9 cellular contexts compared by ENCODE assay signal in the genomic region with DNA sequence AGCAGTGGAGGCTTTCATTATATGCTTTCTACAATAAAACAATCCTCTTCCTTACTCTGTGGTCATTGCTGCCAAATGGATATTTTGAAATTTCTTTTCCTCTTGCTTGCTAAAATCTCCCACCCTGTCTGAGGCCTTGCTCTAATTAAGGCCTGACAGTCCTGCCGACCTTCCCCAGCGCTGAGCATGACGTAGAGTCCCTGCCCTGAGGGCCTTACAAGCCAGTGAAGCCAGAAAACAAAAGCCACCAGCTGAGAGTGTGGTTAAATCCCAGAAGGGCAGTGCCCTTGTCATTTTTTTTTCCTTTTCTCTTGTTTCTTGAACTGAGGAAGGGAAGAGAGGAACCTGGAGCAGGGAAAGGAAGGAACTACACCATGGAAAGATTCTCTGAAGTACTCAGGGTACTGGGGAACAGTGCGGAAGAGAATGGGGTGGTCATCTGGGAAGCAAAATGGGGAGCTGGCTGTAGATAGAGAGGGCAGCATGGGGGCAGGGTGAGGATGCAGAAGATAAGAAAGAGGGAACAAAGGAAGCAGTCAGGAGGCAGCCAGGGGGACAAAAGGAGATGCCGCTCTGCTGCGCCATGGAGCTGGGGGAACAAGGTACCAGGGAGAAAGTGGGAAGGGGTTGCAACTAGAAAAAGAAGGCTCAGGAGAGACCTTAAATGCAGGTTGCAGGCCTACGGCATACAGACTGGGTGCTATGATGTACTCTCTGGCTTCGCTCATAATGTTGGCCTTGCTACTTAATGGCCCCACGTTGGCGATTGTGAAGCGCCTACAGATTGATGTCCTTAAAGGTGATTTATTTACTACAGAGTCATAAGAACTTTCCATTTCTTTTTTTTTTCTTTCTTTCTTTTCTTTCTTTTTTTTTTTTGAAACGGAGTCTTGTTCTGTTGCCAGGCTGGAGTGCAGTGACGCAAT. TPM values are rescaled to one million over a fixed set of nuclear protein-coding genes. Genes with fewer than 3 reads are reported as not detected.
DNase-seq lines count a peak whose midpoint lies in the region; ATAC-seq and TF ChIP-seq lines count a peak whose summit lies in the region.
"Had no signal": no experiment of that assay in that cellular context is flagged by ENCODE, and none has a peak within 500 bp of the region (broad histone marks: within the 10 kb centered on the region; RNA-seq: fewer than 3 reads in every experiment).

No MANE protein-coding gene starts in this region.

- H3K9ac ChIP-seq in mesendoderm (ENCODE audit: low read length), result peak overlapping the region; percentile 49

- H3K27me3 ChIP-seq in right cardiac atrium (ENCODE audit: control insufficient read depth, insufficient read depth) (no peaks in the 10 kb centered on the region), left ventricle myocardium inferior (ENCODE audit: low read depth) (no peaks in the 10 kb centered on the region), mesendoderm (ENCODE audit: insufficient read depth, low read length, poor library complexity) (no peaks in the 10 kb centered on the region)

- H3K4me2 ChIP-seq in mesendoderm (ENCODE audit: low read length), result no peak overlapping the region

- WGBS in right cardiac atrium, result 87% methylated on average over 13 of the region's 13 CpGs
- WGBS in mesendoderm (ENCODE audit: extremely low coverage, insufficient coverage, low lambda C conversion rate), result no CpG with 5 or more reads among the region's 13 CpGs

- peak overlapping the region; percentile 33 for H3K18ac ChIP-seq in mesendoderm (ENCODE audit: low read length)

- H2BK5ac ChIP-seq in mesendoderm (ENCODE audit: low read length), result peak overlapping the region; percentile 85

- H4K8ac ChIP-seq in mesendoderm (ENCODE audit: low read depth, low read length), result no peak overlapping the region

- H2BK15ac ChIP-seq in mesendoderm (replicated peaks; ENCODE audit: low read depth), result no peak overlapping the region

- H3K23ac ChIP-seq in mesendoderm (ENCODE audit: low read length), result no peak overlapping the region

- no peak for TF ChIP-seq CTCF in left ventricle myocardium inferior (IDR thresholded peaks at IDR 0.05; ENCODE audit: borderline replicate concordance)

- ATAC-seq in right cardiac atrium, result peak; percentile 62 to 70
- ATAC-seq in HG03025 (IDR thresholded peaks at IDR 0.05; ENCODE audit: low FRiP score, unreplicated experiment), result no peak
- no peak for ATAC-seq in GM21576 (IDR thresholded peaks at IDR 0.05; ENCODE audit: unreplicated experiment)

- H3K4ac ChIP-seq in mesendoderm (ENCODE audit: low read depth, low read length), result peak overlapping the region; percentile 17

- no peaks in the 10 kb centered on the region for H3K79me1 ChIP-seq in mesendoderm (ENCODE audit: low read length)

- H2BK120ac ChIP-seq in mesendoderm (ENCODE audit: low read depth, low read length), result no peak overlapping the region

- H3K27ac ChIP-seq in right cardiac atrium (ENCODE audit: low read length) (peak overlapping the region; percentile 48), left ventricle myocardium inferior (replicated peaks) (no peak overlapping the region), mesendoderm (ENCODE audit: low read depth, low read length) (peak overlapping the region; percentile 79)

- no peaks in the 10 kb centered on the region for H3K79me2 ChIP-seq in mesendoderm (ENCODE audit: control insufficient read depth, insufficient read depth, low read length)

- H2AK5ac ChIP-seq in mesendoderm (ENCODE audit: low read length), result peak overlapping the region; percentile 4

- no peak overlapping the region for H4K5ac ChIP-seq in mesendoderm (ENCODE audit: low read length)

- peak overlapping the region; percentile 87 for H3K56ac ChIP-seq in mesendoderm (ENCODE audit: low read length)

- intact Hi-C loops in right cardiac atrium (cut with DNase I) (no loop called here), left ventricle myocardium inferior (cut with micrococcal nuclease) (no loop called here)

- DNase-seq in right cardiac atrium (peak; percentile 52 to 66 (median 64)), left ventricle myocardium inferior (no peak), cerebellar cortex (ENCODE audit: low spot score) (peak; percentile 53), mesendoderm (peak; percentile 96), NCI-H2107 treated with DMSO at 0.1 percent for 48 hours (lab: John Stamatoyannopoulos, UW; ENCODE audit: unreplicated experiment) (no peak), mucosa of gallbladder (ENCODE audit: low spot score) (no peak)
- DNase-seq: NCI-H345 had no signal

- H3K36me3 ChIP-seq in left ventricle myocardium inferior (peaks cover 28% of the 10 kb centered on the region), mesendoderm (ENCODE audit: control insufficient read depth, insufficient read depth, low read length) (no peaks in the 10 kb centered on the region)

- H3K9me3 ChIP-seq in right cardiac atrium (ENCODE audit: control insufficient read depth, low read length) (no peaks in the 10 kb centered on the region), left ventricle myocardium inferior (replicated peaks) (peaks cover 6% of the 10 kb centered on the region)

- H3K4me3 ChIP-seq in right cardiac atrium (ENCODE audit: low read length) (no peak overlapping the region), left ventricle myocardium inferior (no peak overlapping the region), mesendoderm (ENCODE audit: low read length) (no peak overlapping the region)

- H3K4me1 ChIP-seq in right cardiac atrium (ENCODE audit: control insufficient read depth, insufficient read depth, low read length) (peaks cover 5% of the 10 kb centered on the region), left ventricle myocardium inferior (peaks cover 12% of the 10 kb centered on the region), mesendoderm (ENCODE audit: control insufficient read depth, low read depth, low read length) (peaks cover 15% of the 10 kb centered on the region)

RNA-seq across cellular contexts. Expression of a gene that starts 25.1 kb away (rescaled TPM):
- total RNA-seq in right cardiac atrium, result 10 to 100 TPM; 68.6 to 76.9 (median 73.6) TPM
- polyA plus RNA-seq in right cardiac atrium, result 14.6 TPM
- 116 TPM for total RNA-seq in left ventricle myocardium inferior
- polyA plus RNA-seq in mesendoderm (2013, experiment 1 of 2), result 20.8 TPM
- polyA plus RNA-seq in mesendoderm (2013, experiment 2 of 2), result 20.5 TPM
- total RNA-seq in mucosa of gallbladder, result 159 TPM

Comparison
In these comparisons a context has a peak if more than half of its experiments do, and no peak if none do; other contexts are left out.
1. DNase-seq: peak in right cardiac atrium (3 of 3), cerebellar cortex (single experiment) and mesendoderm (single experiment); none in left ventricle myocardium inferior (single experiment), NCI-H2107 treated with DMSO at 0.1 percent for 48 hours (single experiment) and mucosa of gallbladder (single experiment).
2. ATAC-seq: peak in right cardiac atrium (2 of 2); none in HG03025 (single experiment) and GM21576 (single experiment).